Comparison of ENCODE assay signal across 11 cellular contexts in genomic region chr17:79943354-79944241, GRCh38.
DNase-seq lines count a peak whose midpoint lies in the region; ATAC-seq, FAIRE-seq and TF ChIP-seq lines count a peak whose summit lies in the region.
"Had no signal": no experiment of that assay in that cellular context is flagged by ENCODE, and none has a peak within 500 bp of the region (broad histone marks: within the 10 kb centered on the region; RNA-seq: fewer than 3 reads in every experiment).

No MANE protein-coding gene starts in this region.

- no peaks in the 10 kb centered on the region for H3K9me3 ChIP-seq in WERI-Rb-1 (ENCODE audit: severe bottlenecking)

- no peak for ATAC-seq in GM21786 (IDR thresholded peaks at IDR 0.05; ENCODE audit: unreplicated experiment)
- no peak for ATAC-seq in GM21390 (IDR thresholded peaks at IDR 0.05; ENCODE audit: unreplicated experiment)
- ATAC-seq: PC-3 had no signal

- no peak overlapping the region for H3K4me3 ChIP-seq in WERI-Rb-1 (ENCODE audit: low read depth, low read length)

- DNase-seq in D721Med (ENCODE audit: insufficient read length, low spot score) (peak; percentile 14), WERI-Rb-1 (peak; percentile 19), cardiac septum (ENCODE audit: low spot score) (peak; percentile 61), posterior vena cava (ENCODE audit: low spot score) (peak; percentile 69), RWPE1 (ENCODE audit: low spot score) (no peak), SW480 (ENCODE audit: low spot score) (no peak)
- DNase-seq: cortex of kidney, NCI-H446, PC-3 had no signal

- H3K36me3 ChIP-seq in WERI-Rb-1: peaks cover 95% of the 10 kb centered on the region

- POLR2A ChIA-PET in RWPE1 (lab: Yijun Ruan, JAX; ENCODE audit: low non-redundant PET): no interaction called here

- H3K27ac ChIP-seq in WERI-Rb-1 (no peak overlapping the region), RWPE1 (no peak overlapping the region)

- TF ChIP-seq CTCF in D721Med (IDR thresholded peaks at IDR 0.05; ENCODE audit: insufficient read depth, missing control alignments) (no peak), WERI-Rb-1 (IDR thresholded peaks at IDR 0.05; ENCODE audit: low read depth, low read length) (no peak), RWPE1 (conservative IDR thresholded peaks at IDR 0.05; ENCODE audit: low read depth) (no peak)

- no peak for FAIRE-seq in D721Med (lab: Jason Lieb, UNC)

- no peaks in the 10 kb centered on the region for H3K27me3 ChIP-seq in WERI-Rb-1 (ENCODE audit: insufficient read depth, low read depth, severe bottlenecking)

- CTCF ChIA-PET in RWPE1 (lab: Yijun Ruan, JAX): no interaction called here

- intact Hi-C loops in cardiac septum (cut with DNase I) (no loop called here), posterior vena cava (cut with DNase I) (no loop called here)

Comparison
In these comparisons a context has a peak if more than half of its experiments do, and no peak if none do; other contexts are left out.
1. DNase-seq: peak in D721Med (single experiment), WERI-Rb-1 (single experiment), cardiac septum (single experiment) and posterior vena cava (single experiment); none in RWPE1 (single experiment) and SW480 (single experiment).